In the genomic region with DNA sequence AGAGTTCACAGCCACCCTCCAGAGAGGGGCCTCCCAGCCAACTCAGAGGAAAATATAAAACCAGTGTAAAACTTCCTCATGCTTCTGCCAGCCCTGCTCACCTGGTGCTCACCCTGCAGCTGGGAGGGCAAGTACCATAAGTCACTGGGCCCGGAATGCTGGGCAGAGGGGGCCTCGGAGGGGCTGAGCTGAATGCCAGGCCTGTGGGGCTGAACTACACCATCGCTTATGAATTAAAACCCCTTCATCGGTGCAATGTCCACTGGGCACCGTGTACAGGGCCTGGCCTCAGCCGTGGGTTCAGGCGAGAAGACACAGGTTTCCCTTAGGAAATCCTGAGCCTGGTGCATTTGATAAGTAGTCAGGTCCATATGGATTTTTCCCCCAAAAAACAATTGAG, we compare ENCODE assay signal across 1 cellular context.
TF ChIP-seq lines count a peak whose summit lies in the region.

No MANE protein-coding gene starts in this region.

TF ChIP-seq in HepG2, 621 proteins besides CTCF, POLR2A, EP300 and RAD21 (continued from another document):
- TF ChIP-seq, protein P1, sequence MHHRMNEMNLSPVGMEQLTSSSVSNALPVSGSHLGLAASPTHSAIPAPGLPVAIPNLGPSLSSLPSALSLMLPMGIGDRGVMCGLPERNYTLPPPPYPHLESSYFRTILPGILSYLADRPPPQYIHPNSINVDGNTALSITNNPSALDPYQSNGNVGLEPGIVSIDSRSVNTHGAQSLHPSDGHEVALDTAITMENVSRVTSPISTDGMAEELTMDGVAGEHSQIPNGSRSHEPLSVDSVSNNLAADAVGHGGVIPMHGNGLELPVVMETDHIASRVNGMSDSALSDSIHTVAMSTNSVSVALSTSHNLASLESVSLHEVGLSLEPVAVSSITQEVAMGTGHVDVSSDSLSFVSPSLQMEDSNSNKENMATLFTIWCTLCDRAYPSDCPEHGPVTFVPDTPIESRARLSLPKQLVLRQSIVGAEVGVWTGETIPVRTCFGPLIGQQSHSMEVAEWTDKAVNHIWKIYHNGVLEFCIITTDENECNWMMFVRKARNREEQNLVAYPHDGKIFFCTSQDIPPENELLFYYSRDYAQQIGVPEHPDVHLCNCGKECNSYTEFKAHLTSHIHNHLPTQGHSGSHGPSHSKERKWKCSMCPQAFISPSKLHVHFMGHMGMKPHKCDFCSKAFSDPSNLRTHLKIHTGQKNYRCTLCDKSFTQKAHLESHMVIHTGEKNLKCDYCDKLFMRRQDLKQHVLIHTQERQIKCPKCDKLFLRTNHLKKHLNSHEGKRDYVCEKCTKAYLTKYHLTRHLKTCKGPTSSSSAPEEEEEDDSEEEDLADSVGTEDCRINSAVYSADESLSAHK (CRISPR knock-in tag; IDR thresholded peaks at IDR 0.05; ENCODE audit: borderline replicate concordance), result no peak
- TF ChIP-seq ONECUT2 (CRISPR knock-in tag; IDR thresholded peaks at IDR 0.05) (no peak), MAF1 (CRISPR knock-in tag; IDR thresholded peaks at IDR 0.05; ENCODE audit: borderline replicate concordance) (no peak), ZNF549 (CRISPR knock-in tag; IDR thresholded peaks at IDR 0.05) (no peak), ZNF768 (CRISPR knock-in tag; IDR thresholded peaks at IDR 0.05) (no peak), ZSCAN31 (CRISPR knock-in tag; IDR thresholded peaks at IDR 0.05; ENCODE audit: low read depth) (no peak), EHMT2 (IDR thresholded peaks at IDR 0.05; ENCODE audit: borderline replicate concordance, low read depth, low read length) (no peak)
- TF ChIP-seq, protein P2, sequence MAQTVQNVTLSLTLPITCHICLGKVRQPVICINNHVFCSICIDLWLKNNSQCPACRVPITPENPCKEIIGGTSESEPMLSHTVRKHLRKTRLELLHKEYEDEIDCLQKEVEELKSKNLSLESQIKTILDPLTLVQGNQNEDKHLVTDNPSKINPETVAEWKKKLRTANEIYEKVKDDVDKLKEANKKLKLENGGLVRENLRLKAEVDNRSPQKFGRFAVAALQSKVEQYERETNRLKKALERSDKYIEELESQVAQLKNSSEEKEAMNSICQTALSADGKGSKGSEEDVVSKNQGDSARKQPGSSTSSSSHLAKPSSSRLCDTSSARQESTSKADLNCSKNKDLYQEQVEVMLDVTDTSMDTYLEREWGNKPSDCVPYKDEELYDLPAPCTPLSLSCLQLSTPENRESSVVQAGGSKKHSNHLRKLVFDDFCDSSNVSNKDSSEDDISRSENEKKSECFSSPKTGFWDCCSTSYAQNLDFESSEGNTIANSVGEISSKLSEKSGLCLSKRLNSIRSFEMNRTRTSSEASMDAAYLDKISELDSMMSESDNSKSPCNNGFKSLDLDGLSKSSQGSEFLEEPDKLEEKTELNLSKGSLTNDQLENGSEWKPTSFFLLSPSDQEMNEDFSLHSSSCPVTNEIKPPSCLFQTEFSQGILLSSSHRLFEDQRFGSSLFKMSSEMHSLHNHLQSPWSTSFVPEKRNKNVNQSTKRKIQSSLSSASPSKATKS (CRISPR knock-in tag; IDR thresholded peaks at IDR 0.05), result no peak
